ENCODE assay signal across 8 cellular contexts in genomic region chr20:45347936-45348809, GRCh38. TPM values are rescaled to one million over a fixed set of nuclear protein-coding genes. Genes with fewer than 3 reads are reported as not detected.
A peak's percentile ranks its signal among the peaks of the same experiment; 100 is the strongest.
DNase-seq lines count a peak whose midpoint lies in the region; ATAC-seq and TF ChIP-seq lines count a peak whose summit lies in the region.

SDC4 (minus strand) TSS chr20:45348424; CDS start chr20:45348384, 40 bp downstream.

- H3K36me3 Mint-ChIP-seq in activated CD4-positive, alpha-beta T cell treated with anti-CD3 and anti-CD28 coated beads, Interleukin-2, amount 10 ng/mL, durations not matched to agents 24 days and 14 days (ENCODE audit: low read depth): peaks cover 35% of the 10 kb centered on the region

- no peak for TF ChIP-seq CTCF in coronary artery (IDR thresholded peaks at IDR 0.05)

- H3K27ac Mint-ChIP-seq in activated CD4-positive, alpha-beta T cell treated with anti-CD3 and anti-CD28 coated beads, Interleukin-2, amount 10 ng/mL, durations not matched to agents 24 days and 14 days: peak within 1 kb of the TSS; percentile 88

- peak within 1 kb of the TSS; percentile 90 for H3K4me3 ChIP-seq in coronary artery

- DNase-seq in ELF-1 (ENCODE audit: low read depth, low spot score): peak; percentile 61
- DNase-seq in NCI-H1048 (lab: John Stamatoyannopoulos, UW): peak; percentile 17
- peak; percentile 91 for DNase-seq in activated CD4-positive, alpha-beta T cell treated with anti-CD3 and anti-CD28 coated beads, Interleukin-2, amount 10 ng/mL, durations not matched to agents 24 days and 14 days
- peak; percentile 86 for DNase-seq in coronary artery (ENCODE audit: low spot score)
- peak; percentile 81 for DNase-seq in left lobe of liver (ENCODE audit: low spot score)
- DNase-seq in stimulated activated CD4-positive, alpha-beta T cell treated with anti-CD3 and anti-CD28 coated beads, Interleukin-4, amount 100 ng/mL, for 24 hours: peak; percentile 66

- no peaks in the 10 kb centered on the region for H3K27me3 Mint-ChIP-seq in activated CD4-positive, alpha-beta T cell treated with anti-CD3 and anti-CD28 coated beads, Interleukin-2, amount 10 ng/mL, durations not matched to agents 24 days and 14 days

- no peaks in the 10 kb centered on the region for H3K9me3 Mint-ChIP-seq in activated CD4-positive, alpha-beta T cell treated with anti-CD3 and anti-CD28 coated beads, Interleukin-2, amount 10 ng/mL, durations not matched to agents 24 days and 14 days

- peak within 1 kb of the TSS; percentile 94 to 98 for H3K27ac ChIP-seq in coronary artery

- ATAC-seq in left lobe of liver (peak; percentile 73), HG02571 (IDR thresholded peaks at IDR 0.05; ENCODE audit: unreplicated experiment) (no peak), HG02610 (IDR thresholded peaks at IDR 0.05; ENCODE audit: unreplicated experiment) (no peak)

- peaks cover 55% of the 10 kb centered on the region for H3K4me1 Mint-ChIP-seq in activated CD4-positive, alpha-beta T cell treated with anti-CD3 and anti-CD28 coated beads, Interleukin-2, amount 10 ng/mL, durations not matched to agents 24 days and 14 days

- intact Hi-C loops in activated CD4-positive, alpha-beta T cell treated with anti-CD3 and anti-CD28 coated beads, Interleukin-2, amount 10 ng/mL, durations not matched to agents 24 days and 14 days (cut with micrococcal nuclease): loop anchor here (1.0 kb wide), 1 partner anchor 15 kb away; the partner anchor contains the start of gene SYS1

- peak within 1 kb of the TSS; percentile 92 for H3K4me3 Mint-ChIP-seq in activated CD4-positive, alpha-beta T cell treated with anti-CD3 and anti-CD28 coated beads, Interleukin-2, amount 10 ng/mL, durations not matched to agents 24 days and 14 days

RNA-seq across cellular contexts. Expression of gene SDC4, which starts in this region (rescaled TPM):
- 177 and 185 TPM in 2 replicates for total RNA-seq in activated CD4-positive, alpha-beta T cell treated with anti-CD3 and anti-CD28 coated beads, Interleukin-2, amount 10 ng/mL, durations not matched to agents 24 days and 14 days
- total RNA-seq in left lobe of liver: 89.3 TPM

Comparison
In these comparisons a context has a peak if more than half of its experiments do, and no peak if none do; other contexts are left out.
1. DNase-seq: peak in every context shown above with its lines; median percentile 91 in activated CD4-positive, alpha-beta T cell treated with anti-CD3 and anti-CD28 coated beads, Interleukin-2, amount 10 ng/mL, durations not matched to agents 24 days and 14 days; 86 in coronary artery; 81 in left lobe of liver; 66 in stimulated activated CD4-positive, alpha-beta T cell treated with anti-CD3 and anti-CD28 coated beads, Interleukin-4, amount 100 ng/mL, for 24 hours; 61 in ELF-1; 17 in NCI-H1048.